In the genomic region with DNA sequence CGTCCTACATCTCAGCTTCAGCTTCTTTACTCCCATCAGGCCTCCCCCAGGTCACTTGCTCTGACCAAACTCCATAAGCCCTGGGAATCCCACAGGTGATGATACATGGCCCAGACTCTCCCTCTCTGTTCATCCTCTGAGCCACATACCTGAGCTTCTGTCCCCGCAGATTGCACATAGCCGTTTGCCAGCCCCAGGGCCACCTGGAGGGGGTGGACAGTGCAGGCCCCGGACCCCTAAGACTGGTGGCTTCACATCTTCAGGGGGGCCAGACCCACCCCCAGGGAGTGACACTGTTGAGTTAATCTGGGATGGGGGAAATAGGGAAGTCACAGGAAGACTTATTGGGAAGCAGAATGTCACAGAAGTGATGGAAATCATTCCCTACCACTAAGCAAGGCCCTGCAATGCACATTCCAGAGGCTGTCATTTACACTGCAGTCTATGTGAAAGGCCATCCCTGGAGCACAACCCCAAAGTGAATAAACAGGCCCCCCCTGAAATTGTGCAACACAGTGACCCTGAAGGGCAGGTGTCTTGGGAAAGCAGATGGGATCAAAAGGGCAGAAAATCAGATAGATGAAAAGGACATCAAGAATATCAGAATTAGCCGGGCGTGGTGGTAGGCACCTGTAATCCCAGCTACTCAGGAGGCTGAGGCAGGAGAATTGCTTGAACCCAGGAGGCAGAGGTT, we compare ENCODE assay signal across 8 cellular contexts. TPM values are rescaled to one million over a fixed set of nuclear protein-coding genes. Genes with fewer than 3 reads are reported as not detected.
DNase-seq lines count a peak whose midpoint lies in the region; ATAC-seq and TF ChIP-seq lines count a peak whose summit lies in the region.

No MANE protein-coding gene starts in this region.

- no peak overlapping the region for H3K4me3 ChIP-seq in endocrine pancreas (ENCODE audit: control insufficient read depth, insufficient read depth, low read length)
- H3K4me3 ChIP-seq in gastrocnemius medialis, result no peak overlapping the region

- ATAC-seq in gastrocnemius medialis, result no peak
- no peak for ATAC-seq in left colon
- no peak for ATAC-seq in GM18519 (IDR thresholded peaks at IDR 0.05; ENCODE audit: low FRiP score, unreplicated experiment)

- no peak for DNase-seq in T-helper 2 cell treated with Interferon-gamma antibody and Interleukin-4, amounts not matched to agents 5 μg/mL and 100 μg/mL, for 36 hours (ENCODE audit: low spot score)
- DNase-seq in T-helper 2 cell (no peak), RWPE1 (ENCODE audit: low spot score) (no peak), gastrocnemius medialis (no peak), left colon (no peak), islet precursor cell (no peak)

- H3K27me3 Mint-ChIP-seq in T-helper 2 cell treated with Interferon-gamma antibody and Interleukin-4, amounts not matched to agents 5 μg/mL and 100 μg/mL, for 36 hours (ENCODE audit: low read depth), result peaks cover 7% of the 10 kb centered on the region

- intact Hi-C loops in gastrocnemius medialis (cut with DNase I; ENCODE audit: low total_unique reads), result no loop called here
- intact Hi-C loops in left colon (cut with DNase I, micrococcal nuclease), result loop anchor here in 1 of 2 donors (5.0 kb wide), 1 partner anchor 36 kb away; no protein-coding TSS in a partner anchor

- CTCF ChIA-PET in RWPE1 (lab: Yijun Ruan, JAX), result interaction anchor here (0.6 to 1.4 kb wide), 5 partner anchors 9 to 133 kb away, joined by 3 to 7 read pairs (median 4); no protein-coding TSS in a partner anchor

- H3K27ac Mint-ChIP-seq in T-helper 2 cell treated with Interferon-gamma antibody and Interleukin-4, amounts not matched to agents 5 μg/mL and 100 μg/mL, for 36 hours, result peak overlapping the region; percentile 55

- no peak for TF ChIP-seq CTCF in RWPE1 (conservative IDR thresholded peaks at IDR 0.05; ENCODE audit: low read depth)
- no peak for TF ChIP-seq CTCF in gastrocnemius medialis (IDR thresholded peaks at IDR 0.05 in 4 of 5, conservative IDR thresholded peaks at IDR 0.05 in 1 of 5)

- H3K36me3 ChIP-seq in endocrine pancreas (ENCODE audit: control insufficient read depth, insufficient read depth, low read length), result peaks cover 7% of the 10 kb centered on the region
- H3K36me3 ChIP-seq in gastrocnemius medialis, result peaks cover 0 to 46% of the 10 kb centered on the region in 2 donors

- H3K27ac ChIP-seq in RWPE1, result peak overlapping the region; percentile 94
- H3K27ac ChIP-seq in gastrocnemius medialis, result peak overlapping the region in 3 of 4 donors; percentile 36 to 65 (median 37)

- in situ Hi-C loops in gastrocnemius medialis (cut with MboI; ENCODE audit: low sequenced_read_pairs in 4 of 4), result loop anchor here in 1 of 4 donors (10.0 kb wide), 1 partner anchor 46 kb away; no protein-coding TSS in a partner anchor

- peak overlapping the region; percentile 92 for H3K4me3 Mint-ChIP-seq in T-helper 2 cell treated with Interferon-gamma antibody and Interleukin-4, amounts not matched to agents 5 μg/mL and 100 μg/mL, for 36 hours

- TF ChIP-seq POLR2A in gastrocnemius medialis (IDR thresholded peaks at IDR 0.05), result no peak

- H3K9ac ChIP-seq in endocrine pancreas (ENCODE audit: control insufficient read depth, insufficient read depth, low read length), result peak overlapping the region; percentile 44

- H3K9me3 ChIP-seq in endocrine pancreas (ENCODE audit: control insufficient read depth, low read length) (no peaks in the 10 kb centered on the region), gastrocnemius medialis (no peaks in the 10 kb centered on the region)

- no peaks in the 10 kb centered on the region for H3K9me3 Mint-ChIP-seq in T-helper 2 cell treated with Interferon-gamma antibody and Interleukin-4, amounts not matched to agents 5 μg/mL and 100 μg/mL, for 36 hours

- POLR2A ChIA-PET in RWPE1 (lab: Yijun Ruan, JAX; ENCODE audit: low non-redundant PET), result interaction anchor here (0.8 kb wide), 1 partner anchor 50 kb away, joined by 3 read pairs; no protein-coding TSS in a partner anchor

- H3K4me1 ChIP-seq in endocrine pancreas (ENCODE audit: control insufficient read depth, insufficient read depth, low read length), result peaks cover 14% of the 10 kb centered on the region
- peaks cover 35 to 37% of the 10 kb centered on the region in 2 donors for H3K4me1 ChIP-seq in gastrocnemius medialis

- H3K36me3 Mint-ChIP-seq in T-helper 2 cell treated with Interferon-gamma antibody and Interleukin-4, amounts not matched to agents 5 μg/mL and 100 μg/mL, for 36 hours (ENCODE audit: low read depth), result peaks cover 67% of the 10 kb centered on the region

- H3K4me1 Mint-ChIP-seq in T-helper 2 cell treated with Interferon-gamma antibody and Interleukin-4, amounts not matched to agents 5 μg/mL and 100 μg/mL, for 36 hours (ENCODE audit: low read depth), result peaks cover 37% of the 10 kb centered on the region

- H3K27me3 ChIP-seq in endocrine pancreas (ENCODE audit: control insufficient read depth, insufficient read depth, low read length) (no peaks in the 10 kb centered on the region), gastrocnemius medialis (no peaks in the 10 kb centered on the region)

RNA-seq across cellular contexts. Expression of a gene that starts 2.2 kb away (rescaled TPM):
- total RNA-seq in gastrocnemius medialis, result 10 to 100 TPM; 20.8 to 38.4 (median 24.6) TPM
- total RNA-seq in left colon, result 10 to 100 TPM; 34.4 to 37.0 TPM

RNA-seq across cellular contexts. Expression of a gene that starts 2.4 kb away (rescaled TPM):
- total RNA-seq in gastrocnemius medialis (10 to 100 TPM; 21.9 to 45.4 (median 26.2) TPM), left colon (100 to 1,000 TPM; 128 to 203 TPM)

RNA-seq across cellular contexts. Expression of a gene that starts 6.0 kb away (rescaled TPM):
- total RNA-seq in gastrocnemius medialis (under 1 TPM; 0.31 to 0.92 (median 0.47) TPM), left colon (under 1 TPM; 0.45 to 0.55 TPM)

RNA-seq across cellular contexts. Expression of a gene that starts 6.1 kb away (rescaled TPM):
- total RNA-seq in gastrocnemius medialis (10 to 100 TPM in 3 of 4 donors, 1 to 10 TPM in 1; 7.9 to 28.3 (median 14.3) TPM), left colon (10 to 100 TPM; 22.4 to 23.7 TPM)

RNA-seq across cellular contexts. Expression of a gene that starts 10.0 kb away (rescaled TPM):
- total RNA-seq in gastrocnemius medialis (10 to 100 TPM in 3 of 4 donors, 1 to 10 TPM in 1; 7.4 to 16.3 (median 12.1) TPM), left colon (10 to 100 TPM; 27.4 to 29.7 TPM)
